ENCODE assay signal across 8 cellular contexts in the genomic region with DNA sequence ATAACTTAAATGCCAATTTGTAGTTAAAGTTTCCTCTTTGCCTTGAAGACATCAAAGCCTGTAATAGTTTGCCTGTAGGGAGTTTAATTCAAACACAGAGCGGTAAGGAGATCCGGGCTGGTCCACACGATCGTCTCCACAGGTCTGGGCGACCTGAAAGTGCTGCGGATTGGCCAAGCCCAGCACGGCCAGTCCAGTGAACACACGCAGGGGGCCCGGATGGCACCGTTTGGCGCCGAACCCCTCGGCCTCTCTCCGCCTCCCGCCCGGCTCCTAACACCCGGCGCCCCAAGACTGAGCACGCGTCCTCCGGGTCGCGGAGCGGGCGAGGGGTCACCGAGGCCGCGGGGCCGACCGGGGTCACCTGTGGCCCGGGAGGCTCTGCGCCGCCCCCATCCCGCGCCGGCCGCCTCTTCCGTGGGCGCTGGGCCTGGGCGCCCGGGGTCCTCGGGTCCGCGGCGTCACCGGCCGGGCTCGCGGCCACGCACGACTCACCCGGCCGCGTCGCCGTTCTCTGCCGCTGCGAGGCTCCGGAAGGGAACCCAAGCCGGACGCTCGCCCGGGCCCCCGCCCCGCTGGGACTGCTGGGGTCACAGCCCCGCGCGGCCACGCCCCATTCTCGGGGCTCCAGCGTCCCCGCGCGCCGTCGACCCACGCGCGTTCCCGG. TPM values are rescaled to one million over a fixed set of nuclear protein-coding genes. Genes with fewer than 3 reads are reported as not detected.
A peak's percentile ranks its signal among the peaks of the same experiment; 100 is the strongest.
DNase-seq lines count a peak whose midpoint lies in the region; ATAC-seq and TF ChIP-seq lines count a peak whose summit lies in the region.

No MANE protein-coding gene starts in this region.

- peaks cover 0 to 6% of the 10 kb centered on the region in 2 donors for H3K27me3 Mint-ChIP-seq in CD8-positive, alpha-beta memory T cell

- H3K4me3 ChIP-seq in CD8-positive, alpha-beta memory T cell (ENCODE audit: low read length) = peak overlapping the region; percentile 63
- peak overlapping the region; percentile 85 for H3K4me3 ChIP-seq in coronary artery

- peak; percentile 84 for ATAC-seq in left lobe of liver
- no peak for ATAC-seq in HG03342 (IDR thresholded peaks at IDR 0.05; ENCODE audit: unreplicated experiment)
- no peak for ATAC-seq in HG03469 (IDR thresholded peaks at IDR 0.05; ENCODE audit: unreplicated experiment)

- H3K9me3 Mint-ChIP-seq in CD8-positive, alpha-beta memory T cell = no peaks in the 10 kb centered on the region

- H3K4me3 Mint-ChIP-seq in CD8-positive, alpha-beta memory T cell = peak overlapping the region; percentile 88 to 95 (median 92)

- CTCF ChIA-PET in CD8-positive, alpha-beta memory T cell (lab: Charles Lee) = interaction anchor here (0.8 to 1.5 kb wide), 4 partner anchors 16 to 34 kb away, joined by 3 to 9 read pairs (median 6); no protein-coding TSS in a partner anchor

- POLR2A ChIA-PET in CD8-positive, alpha-beta memory T cell (lab: Charles Lee) = interaction anchor here (0.6 to 1.6 kb wide), 7 partner anchors 15 to 93 kb away, joined by 3 to 32 read pairs (median 6); no protein-coding TSS in a partner anchor

- H3K4me1 Mint-ChIP-seq in CD8-positive, alpha-beta memory T cell = peaks cover 47 to 72% (median 48%) of the 10 kb centered on the region in 3 donors

- no peak for TF ChIP-seq CTCF in coronary artery (IDR thresholded peaks at IDR 0.05)

- peak overlapping the region; percentile 59 for H3K27ac ChIP-seq in CD8-positive, alpha-beta memory T cell (ENCODE audit: low read depth, low read length)
- H3K27ac ChIP-seq in coronary artery = peak overlapping the region; percentile 99

- no peaks in the 10 kb centered on the region for H3K36me3 ChIP-seq in CD8-positive, alpha-beta memory T cell (ENCODE audit: insufficient read depth, low read length)

- H3K27me3 ChIP-seq in CD8-positive, alpha-beta memory T cell (ENCODE audit: insufficient read depth, low read length, poor library complexity, severe bottlenecking) = no peaks in the 10 kb centered on the region

- peaks cover 26% of the 10 kb centered on the region for H3K4me1 ChIP-seq in CD8-positive, alpha-beta memory T cell (ENCODE audit: insufficient read depth, low read length)

- no peaks in the 10 kb centered on the region for H3K9me3 ChIP-seq in CD8-positive, alpha-beta memory T cell (ENCODE audit: low read length)

- peak; percentile 31 to 75 (median 38) for DNase-seq in CD8-positive, alpha-beta memory T cell
- DNase-seq in KG1 (lab: John Stamatoyannopoulos, UW) = peak; percentile 57
- DNase-seq in activated CD4-positive, alpha-beta T cell treated with anti-CD3 and anti-CD28 coated beads for 48 hours = peak; percentile 67
- DNase-seq in coronary artery (ENCODE audit: low spot score) = peak; percentile 87
- peak; percentile 80 for DNase-seq in left lobe of liver (ENCODE audit: low spot score)
- peak; percentile 75 for DNase-seq in stimulated activated CD4-positive, alpha-beta T cell treated with anti-CD3 and anti-CD28 coated beads, Interleukin-15, amount 100 ng/mL, for 24 hours

- peak overlapping the region; percentile 72 to 95 (median 89) for H3K27ac Mint-ChIP-seq in CD8-positive, alpha-beta memory T cell

- peaks cover 0 to 7% (median 0%) of the 10 kb centered on the region in 3 donors for H3K36me3 Mint-ChIP-seq in CD8-positive, alpha-beta memory T cell

RNA-seq across cellular contexts. Expression of a gene that starts 0.5 kb away (rescaled TPM):
- total RNA-seq in CD8-positive, alpha-beta memory T cell = 10 to 100 TPM; 62.1 to 66.0 TPM
- polyA plus RNA-seq in CD8-positive, alpha-beta memory T cell = 86.0 TPM
- 31.8 TPM for total RNA-seq in left lobe of liver

RNA-seq across cellular contexts. Expression of a gene that starts 28.8 kb away (rescaled TPM):
- 10 to 100 TPM; 15.6 to 18.5 TPM for total RNA-seq in CD8-positive, alpha-beta memory T cell
- 53.5 TPM for polyA plus RNA-seq in CD8-positive, alpha-beta memory T cell
- 62.7 TPM for total RNA-seq in left lobe of liver
